In genomic region chr15:52052076-52052935, GRCh38 we compare ENCODE assay signal across 2 cellular contexts.
A peak's percentile ranks its signal among the peaks of the same experiment; 100 is the strongest.
TF ChIP-seq lines count a peak whose summit lies in the region.

No MANE protein-coding gene starts in this region.

TF ChIP-seq in GM12891, 5 proteins besides CTCF, POLR2A, EP300 and RAD21 (continued from another document):
- TF ChIP-seq PAX5 (IDR thresholded peaks at IDR 0.05; ENCODE audit: insufficient read depth, low read length, severe bottlenecking), result no peak
- TF ChIP-seq TAF1 (IDR thresholded peaks at IDR 0.05; ENCODE audit: low read depth, low read length), result no peak

TF ChIP-seq in K562, 482 proteins besides CTCF, POLR2A, EP300 and RAD21 (continued from another document):
- no peak for TF ChIP-seq ZNF449 (CRISPR knock-in tag; IDR thresholded peaks at IDR 0.05)
- TF ChIP-seq ETV6 (IDR thresholded peaks at IDR 0.05; ENCODE audit: borderline replicate concordance in 1 of 2, low read depth in 2 of 2, low read length in 1 of 2), result no peak
- TF ChIP-seq ETV6 (CRISPR knock-in tag; IDR thresholded peaks at IDR 0.05; ENCODE audit: borderline replicate concordance), result no peak
- no peak for TF ChIP-seq MXI1 (IDR thresholded peaks at IDR 0.05; ENCODE audit: low read depth, low read length)
- TF ChIP-seq ZNF512 (tag; IDR thresholded peaks at IDR 0.05), result no peak
- TF ChIP-seq ZNF146 (CRISPR knock-in tag; IDR thresholded peaks at IDR 0.05; ENCODE audit: unreplicated experiment), result peak; percentile 26
- no peak for TF ChIP-seq CCAR2 (IDR thresholded peaks at IDR 0.05; ENCODE audit: low read depth, low read length)
- no peak for TF ChIP-seq FOXK1 (CRISPR knock-in tag; IDR thresholded peaks at IDR 0.05; ENCODE audit: borderline replicate concordance)
- TF ChIP-seq TCFL5 (CRISPR knock-in tag; conservative IDR thresholded peaks at IDR 0.05), result no peak
- TF ChIP-seq POLR2H (tag; IDR thresholded peaks at IDR 0.05; ENCODE audit: low read depth), result no peak
- TF ChIP-seq ZBTB9 (CRISPR knock-in tag; IDR thresholded peaks at IDR 0.05), result no peak
- no peak for TF ChIP-seq POLR3A (IDR thresholded peaks at IDR 0.05; ENCODE audit: borderline replicate concordance, extremely low read depth, insufficient read depth, insufficient read length)
- TF ChIP-seq TCF3 (CRISPR knock-in tag; IDR thresholded peaks at IDR 0.05), result 0 out of 2 replicates have a peak, but pooled peaks have one; percentile 5
